ENCODE assay signal across 8 cellular contexts in the genomic region with DNA sequence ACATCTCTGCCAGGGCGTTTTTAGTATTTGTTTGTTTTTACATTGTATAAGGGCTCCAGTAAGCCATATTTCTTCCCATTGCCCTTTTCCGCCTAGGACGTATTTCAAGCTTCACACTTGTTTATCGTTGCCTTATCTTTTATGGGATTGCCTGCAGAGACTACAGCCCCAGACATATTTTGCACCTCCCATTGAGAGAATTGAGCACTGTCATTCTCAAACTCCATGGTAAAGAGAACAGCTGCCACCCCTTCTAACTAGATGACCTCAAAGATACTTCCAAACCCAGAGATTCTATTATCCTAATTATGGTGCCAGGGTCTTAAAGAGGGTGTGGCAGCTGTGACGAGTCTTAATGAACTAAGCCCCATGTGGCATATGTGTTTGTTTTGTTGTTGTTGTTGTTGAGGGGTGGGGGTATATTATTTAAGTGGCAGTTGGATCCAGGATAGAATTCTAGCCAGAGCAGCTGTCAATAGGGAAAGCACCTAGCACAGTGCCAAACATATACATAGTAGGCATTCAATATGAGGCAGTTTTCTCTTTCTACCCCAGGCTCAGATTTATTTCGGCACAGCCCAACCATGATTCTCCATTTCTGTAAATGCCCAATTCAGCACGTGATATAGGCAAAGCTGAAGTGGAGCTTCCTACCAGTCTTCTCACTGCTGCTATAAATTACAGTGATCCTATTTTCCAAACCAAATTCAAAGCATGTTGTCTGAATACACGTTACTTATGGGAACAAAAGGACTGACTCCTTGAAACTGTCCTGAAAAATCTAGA. TPM values are rescaled to one million over a fixed set of nuclear protein-coding genes. Genes with fewer than 3 reads are reported as not detected.
A peak's percentile ranks its signal among the peaks of the same experiment; 100 is the strongest.
DNase-seq lines count a peak whose midpoint lies in the region; ATAC-seq and TF ChIP-seq lines count a peak whose summit lies in the region.

No MANE protein-coding gene starts in this region.

- peaks cover 23% of the 10 kb centered on the region for H3K4me1 ChIP-seq in CD8-positive, alpha-beta T cell (ENCODE audit: insufficient read depth, low read length)
- H3K4me1 ChIP-seq in effector memory CD4-positive, alpha-beta T cell (ENCODE audit: control insufficient read depth, insufficient read depth, low read length, poor library complexity, severe bottlenecking): peaks cover 13% of the 10 kb centered on the region
- H3K4me1 ChIP-seq in neutrophil (ENCODE audit: control insufficient read depth in 1 of 2, insufficient read depth in 1 of 2, low read depth in 1 of 2, low read length in 1 of 2): peaks cover 10 to 11% of the 10 kb centered on the region in 2 experiments
- no peaks in the 10 kb centered on the region for H3K4me1 ChIP-seq in aorta (ENCODE audit: control insufficient read depth in 1 of 2, insufficient read depth in 2 of 2, low read length in 2 of 2)

- peak overlapping the region; percentile 96 for H3K27ac ChIP-seq in CD8-positive, alpha-beta T cell (ENCODE audit: low read depth, low read length)
- peak overlapping the region; percentile 92 for H3K27ac ChIP-seq in effector memory CD4-positive, alpha-beta T cell (ENCODE audit: insufficient read depth, low read length, poor library complexity, severe bottlenecking)
- peak overlapping the region; percentile 75 for H3K27ac ChIP-seq in neutrophil
- no peak overlapping the region for H3K27ac ChIP-seq in aorta (ENCODE audit: low read depth in 1 of 2, low read length in 2 of 2)

- no peaks in the 10 kb centered on the region for H3K9me3 Mint-ChIP-seq in CD8-positive, alpha-beta T cell

- intact Hi-C loops in CD8-positive, alpha-beta T cell (cut with DNase I, micrococcal nuclease): loop anchor here (1.0 to 5.0 kb wide), 9 partner anchors 16 to 1043 kb away; a partner anchor contains a TSS
- intact Hi-C loops in aorta (cut with DNase I): loop anchor here in 1 of 2 donors (2.0 kb wide), 1 partner anchor 23 kb away; a partner anchor contains a TSS

- CTCF ChIA-PET in CD8-positive, alpha-beta T cell (lab: Charles Lee): interaction anchor here (0.8 to 3.0 kb wide), 6 partner anchors 10 to 20 kb away, joined by 3 to 11 read pairs (median 8); no protein-coding TSS in a partner anchor

- no peak for ATAC-seq in CD8-positive, alpha-beta T cell
- no peak for ATAC-seq in aorta (ENCODE audit: low FRiP score)
- ATAC-seq in HG03469 (IDR thresholded peaks at IDR 0.05; ENCODE audit: unreplicated experiment): no peak

- WGBS in aorta, 2 donors: 57 to 61% methylated on average over 8 of the region's 8 CpGs

- H3K27ac Mint-ChIP-seq in CD8-positive, alpha-beta T cell: peak overlapping the region; percentile 98

- no peaks in the 10 kb centered on the region for H3K27me3 Mint-ChIP-seq in CD8-positive, alpha-beta T cell (ENCODE audit: low read depth)

- H3K4me3 Mint-ChIP-seq in CD8-positive, alpha-beta T cell: peak overlapping the region; percentile 99

- H3K9me3 ChIP-seq in CD8-positive, alpha-beta T cell (ENCODE audit: low read length): no peaks in the 10 kb centered on the region
- no peaks in the 10 kb centered on the region for H3K9me3 ChIP-seq in effector memory CD4-positive, alpha-beta T cell (ENCODE audit: control insufficient read depth, low read length)
- H3K9me3 ChIP-seq in neutrophil (no peaks in the 10 kb centered on the region), aorta (ENCODE audit: control insufficient read depth, low read length) (no peaks in the 10 kb centered on the region)

- no peak for DNase-seq in CD8-positive, alpha-beta T cell
- peak; percentile 11 for DNase-seq in NCI-H2227 treated with DMSO at 0.1 percent for 48 hours (lab: John Stamatoyannopoulos, UW)
- DNase-seq in effector memory CD4-positive, alpha-beta T cell: no peak
- DNase-seq in DMS114 treated with DMSO at 0.1 percent for 48 hours (lab: John Stamatoyannopoulos, UW; ENCODE audit: unreplicated experiment): no peak
- DNase-seq in stimulated activated CD4-positive, alpha-beta T cell treated with anti-CD3 and anti-CD28 coated beads, Interleukin-15, amount 100 ng/mL, for 24 hours: no peak
- no peak for DNase-seq in aorta

- peaks cover 27% of the 10 kb centered on the region for H3K4me1 Mint-ChIP-seq in CD8-positive, alpha-beta T cell (ENCODE audit: low read depth)

- peak overlapping the region; percentile 87 for H3K4me3 ChIP-seq in CD8-positive, alpha-beta T cell (ENCODE audit: low read depth, low read length)
- peak overlapping the region; percentile 91 for H3K4me3 ChIP-seq in effector memory CD4-positive, alpha-beta T cell (ENCODE audit: insufficient read depth, low read depth, low read length, poor library complexity, severe bottlenecking)
- H3K4me3 ChIP-seq in neutrophil (ENCODE audit: low read depth in 1 of 2, low read length in 1 of 2): peak overlapping the region; percentile 80 to 95
- H3K4me3 ChIP-seq in aorta (ENCODE audit: low read length in 2 of 2): no peak overlapping the region

- H3K36me3 ChIP-seq in CD8-positive, alpha-beta T cell (ENCODE audit: insufficient read depth, low read length): no peaks in the 10 kb centered on the region
- peaks cover 4% of the 10 kb centered on the region for H3K36me3 ChIP-seq in effector memory CD4-positive, alpha-beta T cell (ENCODE audit: control insufficient read depth, insufficient read depth, low read length)
- no peaks in the 10 kb centered on the region for H3K36me3 ChIP-seq in neutrophil
- H3K36me3 ChIP-seq in aorta (ENCODE audit: control insufficient read depth in 1 of 2, insufficient read depth in 2 of 2, low read length in 1 of 2): no peaks in the 10 kb centered on the region

- POLR2A ChIA-PET in CD8-positive, alpha-beta T cell (lab: Charles Lee): interaction anchor here (0.7 to 2.5 kb wide), 2 partner anchors 17 to 19 kb away, joined by 4 to 16 read pairs; no protein-coding TSS in a partner anchor

- H3K36me3 Mint-ChIP-seq in CD8-positive, alpha-beta T cell: peaks cover 24% of the 10 kb centered on the region

- TF ChIP-seq CTCF in CD8-positive, alpha-beta T cell (IDR thresholded peaks at IDR 0.05): no peak
- TF ChIP-seq CTCF in neutrophil (IDR thresholded peaks at IDR 0.05): no peak

- H3K27me3 ChIP-seq in CD8-positive, alpha-beta T cell (ENCODE audit: insufficient read depth, low read length): no peaks in the 10 kb centered on the region
- no peaks in the 10 kb centered on the region for H3K27me3 ChIP-seq in effector memory CD4-positive, alpha-beta T cell (replicated peaks; ENCODE audit: control insufficient read depth, insufficient read depth, low read length, poor library complexity, severe bottlenecking)
- no peaks in the 10 kb centered on the region for H3K27me3 ChIP-seq in neutrophil
- H3K27me3 ChIP-seq in aorta (ENCODE audit: control insufficient read depth in 1 of 2, insufficient read depth in 2 of 2, low read length in 1 of 2): no peaks in the 10 kb centered on the region

RNA-seq across cellular contexts. Expression of a gene that starts 0.9 kb away (rescaled TPM):
- total RNA-seq in CD8-positive, alpha-beta T cell: 10 to 100 TPM; 54.6 to 59.7 TPM
- total RNA-seq in aorta: 10 to 100 TPM; 37.7 to 63.2 TPM
- 10 to 100 TPM in 1 of 2 donors, 1 to 10 TPM in 1; 3.4 to 22.5 TPM for polyA plus RNA-seq in aorta

RNA-seq across cellular contexts. Expression of a gene that starts 23.5 kb away (rescaled TPM):
- total RNA-seq in CD8-positive, alpha-beta T cell: under 1 TPM; 0.75 to 0.92 TPM
- total RNA-seq in aorta: 10 to 100 TPM; 36.4 to 49.3 TPM
- 1 to 10 TPM; 5.2 to 5.5 TPM for polyA plus RNA-seq in aorta

Comparison
In these comparisons a context has a peak if more than half of its experiments do, and no peak if none do; other contexts are left out.
1. H3K27ac ChIP-seq: peak in CD8-positive, alpha-beta T cell (single experiment), effector memory CD4-positive, alpha-beta T cell (single experiment) and neutrophil (single experiment); none in aorta (0 of 2).
2. H3K4me3 ChIP-seq: peak in CD8-positive, alpha-beta T cell (single experiment), effector memory CD4-positive, alpha-beta T cell (single experiment) and neutrophil (2 of 2); none in aorta (0 of 2).
3. RNA of a gene that starts 23.5 kb away (total RNA-seq): 36.4 to 49.3 TPM in aorta; 0.75 to 0.92 TPM in CD8-positive, alpha-beta T cell; every median in the first group is over 10 times any median in the second.